30 cellular contexts compared by ENCODE assay signal in the genomic region with DNA sequence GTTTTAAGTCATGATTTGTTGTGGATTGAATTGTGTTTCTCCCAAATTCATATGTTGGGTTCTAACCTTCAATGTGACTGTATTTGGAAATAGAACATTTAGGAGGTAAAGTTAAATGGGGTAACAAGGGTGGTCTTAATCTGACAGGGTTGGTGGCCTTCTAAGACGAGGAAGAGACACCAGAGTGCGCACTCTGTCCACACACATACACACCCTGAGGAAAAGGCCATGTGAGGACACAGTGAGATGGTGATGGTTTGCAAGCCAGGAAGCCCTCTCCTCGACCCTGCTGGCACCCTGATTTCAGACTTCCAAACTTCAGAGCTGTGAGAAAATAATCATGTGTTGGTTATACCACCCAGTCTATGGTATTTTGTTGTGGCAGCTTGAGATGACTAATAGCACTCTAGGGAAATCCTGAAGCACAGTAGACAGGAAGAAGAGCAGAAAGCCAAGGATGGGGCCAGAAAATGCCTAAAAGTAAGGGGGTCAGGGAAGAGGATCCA.
"Had no signal": no experiment of that assay in that cellular context is flagged by ENCODE, and none has a peak within 500 bp of the region (broad histone marks: within the 10 kb centered on the region; RNA-seq: fewer than 3 reads in every experiment).

No MANE protein-coding gene starts in this region.

- H3K9me3 ChIP-seq: breast epithelium, gastroesophageal sphincter, ovary, sigmoid colon, stomach, suprapubic skin, tibial artery had no signal

- DNase-seq: activated CD4-positive, alpha-beta memory T cell treated with anti-CD3 and anti-CD28 coated beads, Interleukin-2, amount 10 ng/mL, durations not matched to agents 7 days and 5 days; activated CD4-positive, alpha-beta T cell treated with anti-CD3 and anti-CD28 coated beads for 1 hour; activated CD4-positive, alpha-beta T cell treated with anti-CD3 and anti-CD28 coated beads, Interleukin-2, amount 10 ng/mL, durations not matched to agents 7 days and 5 days; activated gamma-delta T cell treated with Interleukin-2 at 50 U/mL for 16 hours; activated naive CD8-positive, alpha-beta T cell treated with anti-CD3 and anti-CD28 coated beads, Interleukin-2, amount 50 U/mL, for 24 hours; activated T-cell treated with anti-CD3 and anti-CD28 coated beads, Interleukin-2, amount 50 U/mL, for 4 hours; amygdala; dermis blood vessel endothelial cell; effector CD8-positive, alpha-beta T cell; hippocampal formation; left cardiac atrium; left ventricle myocardium superior; naive thymus-derived CD4-positive, alpha-beta T cell; ovary; sigmoid colon; small intestine; stimulated activated CD4-positive, alpha-beta T cell treated with anti-CD3 and anti-CD28 coated beads, Interleukin-4, amount 100 ng/mL, for 4 hours; stimulated activated CD8-positive, alpha-beta memory T cell treated with anti-CD3 and anti-CD28 coated beads, Interleukin-4, amount 100 ng/mL, for 48 hours; stimulated activated naive B cell treated with anti-CD40 and anti-IgM and Interleukin-4, amounts not matched to agents 10 μg/mL and 1 μg/mL and 100 μg/mL, for 72 hours; stomach; T-helper 17 cell; T1000; tibial artery had no signal

- H3K4me3 ChIP-seq: breast epithelium, gastroesophageal sphincter, ovary, sigmoid colon, stomach, suprapubic skin, tibial artery had no signal

- H3K27me3 ChIP-seq: ovary had no signal

- ATAC-seq: activated naive CD8-positive, alpha-beta T cell treated with anti-CD3 and anti-CD28 coated beads, Interleukin-2, amount 50 U/mL, for 24 hours; activated T-cell treated with anti-CD3 and anti-CD28 coated beads, Interleukin-2, amount 50 U/mL, for 4 hours; activated T-helper 17 cell treated with anti-CD3 and anti-CD28 coated beads, Interleukin-2, amount 50 U/mL, for 72 hours; gastroesophageal sphincter; left cardiac atrium; left ventricle myocardium superior; naive thymus-derived CD4-positive, alpha-beta T cell; stimulated activated naive B cell treated with anti-CD40 and anti-IgM and Interleukin-4, amounts not matched to agents 10 μg/mL and 1 μg/mL and 100 μg/mL, for 72 hours; T-helper 17 cell; WTC11 had no signal

- H3K4me1 ChIP-seq: breast epithelium, gastroesophageal sphincter, sigmoid colon, stomach, suprapubic skin, tibial artery had no signal

- FAIRE-seq: endometrium, keratinocyte, small intestine had no signal

- H3K27ac ChIP-seq: breast epithelium, gastroesophageal sphincter, ovary, sigmoid colon, stomach, suprapubic skin, tibial artery had no signal

- H3K36me3 ChIP-seq: breast epithelium, gastroesophageal sphincter, ovary, sigmoid colon, stomach, suprapubic skin, tibial artery had no signal
